Comparison of ENCODE assay signal across 7 cellular contexts in the genomic region with DNA sequence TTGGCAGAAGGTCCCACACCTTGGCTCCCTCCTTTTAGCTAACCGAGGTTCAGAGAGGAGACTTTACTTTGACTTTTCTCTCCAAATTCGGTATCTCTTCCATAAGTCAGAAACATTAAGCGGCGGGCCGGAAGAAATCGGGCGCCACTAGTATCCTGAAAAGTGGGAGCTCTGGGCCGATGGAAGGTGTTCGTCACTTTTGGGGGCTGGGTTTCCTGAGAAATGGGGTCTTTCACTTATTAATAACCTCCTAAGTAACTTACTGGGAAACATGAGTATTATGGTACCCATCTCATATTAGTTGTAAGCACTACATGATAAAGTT. TPM values are rescaled to one million over a fixed set of nuclear protein-coding genes. Genes with fewer than 3 reads are reported as not detected.
DNase-seq lines count a peak whose midpoint lies in the region; ATAC-seq, FAIRE-seq and TF ChIP-seq lines count a peak whose summit lies in the region.

No MANE protein-coding gene starts in this region.

- no peaks in the 10 kb centered on the region for H3K9me3 Mint-ChIP-seq in activated B cell treated with CpG ODN at 0.5 μM for 24 hours
- peaks cover 5 to 9% of the 10 kb centered on the region in 2 donors for H3K9me3 Mint-ChIP-seq in stimulated activated naive B cell treated with anti-CD40 and anti-IgM and Interleukin-4, amounts not matched to agents 10 μg/mL and 1 μg/mL and 100 μg/mL, for 72 hours

- peaks cover 10% of the 10 kb centered on the region for H3K36me3 Mint-ChIP-seq in activated B cell treated with CpG ODN at 0.5 μM for 24 hours (ENCODE audit: low read depth)
- H3K36me3 Mint-ChIP-seq in stimulated activated naive B cell treated with anti-CD40 and anti-IgM and Interleukin-4, amounts not matched to agents 10 μg/mL and 1 μg/mL and 100 μg/mL, for 72 hours, result peaks cover 8 to 12% of the 10 kb centered on the region in 2 donors

- no peak for TF ChIP-seq POLR2A in H54 (IDR thresholded peaks at IDR 0.05; ENCODE audit: low read depth, low read length)

- CTCF ChIA-PET in activated B cell treated with CpG ODN at 0.5 μM for 24 hours (lab: Charles Lee), result interaction anchor here (0.7 kb wide), 1 partner anchor 1050 kb away, joined by 4 read pairs; no protein-coding TSS in a partner anchor

- no peaks in the 10 kb centered on the region for H3K27me3 Mint-ChIP-seq in activated B cell treated with CpG ODN at 0.5 μM for 24 hours
- peaks cover 0 to 9% of the 10 kb centered on the region in 2 donors for H3K27me3 Mint-ChIP-seq in stimulated activated naive B cell treated with anti-CD40 and anti-IgM and Interleukin-4, amounts not matched to agents 10 μg/mL and 1 μg/mL and 100 μg/mL, for 72 hours

- no peak for TF ChIP-seq CTCF in HFF-Myc (IDR thresholded peaks at IDR 0.05; ENCODE audit: low read depth, low read length, missing control alignments)
- TF ChIP-seq CTCF in activated B cell treated with CpG ODN at 0.5 μM for 24 hours (IDR thresholded peaks at IDR 0.05), result no peak

- peak overlapping the region; percentile 98 for H3K4me3 Mint-ChIP-seq in activated B cell treated with CpG ODN at 0.5 μM for 24 hours
- H3K4me3 Mint-ChIP-seq in stimulated activated naive B cell treated with anti-CD40 and anti-IgM and Interleukin-4, amounts not matched to agents 10 μg/mL and 1 μg/mL and 100 μg/mL, for 72 hours, result peak overlapping the region; percentile 93

- no peak for DNase-seq in HFF-Myc (ENCODE audit: extremely low read depth, low read depth)
- DNase-seq in activated B cell treated with CpG ODN at 0.5 μM for 24 hours, result no peak
- no peak for DNase-seq in stimulated activated naive B cell treated with anti-CD40 and anti-IgM and Interleukin-4, amounts not matched to agents 10 μg/mL and 1 μg/mL and 100 μg/mL, for 72 hours
- DNase-seq in H54 (ENCODE audit: insufficient read length, low spot score), result no peak
- DNase-seq in COR-L47 (lab: John Stamatoyannopoulos, UW), result no peak

- H3K27ac Mint-ChIP-seq in activated B cell treated with CpG ODN at 0.5 μM for 24 hours, result peak overlapping the region; percentile 95
- H3K27ac Mint-ChIP-seq in stimulated activated naive B cell treated with anti-CD40 and anti-IgM and Interleukin-4, amounts not matched to agents 10 μg/mL and 1 μg/mL and 100 μg/mL, for 72 hours, result peak overlapping the region; percentile 98

- peak overlapping the region; percentile 88 for H3K4me3 ChIP-seq in HFF-Myc (replicated peaks; ENCODE audit: low read depth, low read length)
- H3K4me3 ChIP-seq in iPS-11a (ENCODE audit: low read depth, low read length), result peak overlapping the region; percentile 72

- FAIRE-seq in H54 (lab: Jason Lieb, UNC), result no peak

- H3K4me1 Mint-ChIP-seq in activated B cell treated with CpG ODN at 0.5 μM for 24 hours, result peaks cover 18% of the 10 kb centered on the region
- H3K4me1 Mint-ChIP-seq in stimulated activated naive B cell treated with anti-CD40 and anti-IgM and Interleukin-4, amounts not matched to agents 10 μg/mL and 1 μg/mL and 100 μg/mL, for 72 hours, result peaks cover 17 to 27% of the 10 kb centered on the region in 2 donors

- intact Hi-C loops in activated B cell treated with CpG ODN at 0.5 μM for 24 hours (cut with micrococcal nuclease), result loop anchor here (1.0 to 10.0 kb wide), 5 partner anchors 56 to 802 kb away; a partner anchor contains a TSS

- POLR2A ChIA-PET in activated B cell treated with CpG ODN at 0.5 μM for 24 hours (lab: Charles Lee), result interaction anchor here (1.0 to 2.2 kb wide), 5 partner anchors 9 to 104 kb away, joined by 4 to 14 read pairs (median 6); a partner anchor contains a TSS

- ATAC-seq in activated B cell treated with CpG ODN at 0.5 μM for 24 hours (ENCODE audit: low read depth), result no peak
- no peak for ATAC-seq in stimulated activated naive B cell treated with anti-CD40 and anti-IgM and Interleukin-4, amounts not matched to agents 10 μg/mL and 1 μg/mL and 100 μg/mL, for 72 hours (replicated peaks)
- no peak for ATAC-seq in HG02852 (IDR thresholded peaks at IDR 0.05; ENCODE audit: unreplicated experiment)

RNA-seq across cellular contexts. Expression of a gene that starts 0.7 kb away (rescaled TPM):
- 32.2 and 39.2 TPM in 2 replicates for total RNA-seq in activated B cell treated with CpG ODN at 0.5 μM for 24 hours
